Comparison of ENCODE assay signal across 23 cellular contexts in genomic region chr3:97778152-97778551, GRCh38.
"Had no signal": no experiment of that assay in that cellular context is flagged by ENCODE, and none has a peak within 500 bp of the region (broad histone marks: within the 10 kb centered on the region; RNA-seq: fewer than 3 reads in every experiment).

No MANE protein-coding gene starts in this region.

- H3K9me3 Mint-ChIP-seq: effector memory CD8-positive, alpha-beta T cell; natural killer cell treated with Interleukin-12 subunit alpha and Interleukin-12 subunit beta and Interleukin-15 and Interleukin-18, amount 100 ng/mL, for 72 hours; neural progenitor cell; stimulated activated memory B cell treated with anti-CD40 and anti-IgM and Interleukin-4, amounts not matched to agents 10 μg/mL and 1 μg/mL and 100 μg/mL, for 72 hours; stimulated activated naive CD8-positive, alpha-beta T cell treated with anti-CD3 and anti-CD28 coated beads, Interleukin-15, Interleukin-2, amounts not matched to agents 100 ng/mL and 50 ng/mL, for 24 hours had no signal

- H3K4me1 Mint-ChIP-seq: neural progenitor cell; stimulated activated memory B cell treated with anti-CD40 and anti-IgM and Interleukin-4, amounts not matched to agents 10 μg/mL and 1 μg/mL and 100 μg/mL, for 72 hours had no signal

- H3K27me3 ChIP-seq: hepatocyte, neural progenitor cell, spleen, tibial nerve, upper lobe of right lung, vagina had no signal

- H3K9me3 ChIP-seq: spleen, tibial nerve, upper lobe of right lung, vagina had no signal

- H3K36me3 Mint-ChIP-seq: natural killer cell treated with Interleukin-12 subunit alpha and Interleukin-12 subunit beta and Interleukin-15 and Interleukin-18, amount 100 ng/mL, for 72 hours had no signal

- ATAC-seq: effector memory CD8-positive, alpha-beta T cell; left colon; left ventricle myocardium superior; natural killer cell treated with Interleukin-12 subunit alpha and Interleukin-12 subunit beta and Interleukin-15 and Interleukin-18, amount 100 ng/mL, for 72 hours; sciatic nerve; stimulated activated memory B cell treated with anti-CD40 and anti-IgM and Interleukin-4, amounts not matched to agents 10 μg/mL and 1 μg/mL and 100 μg/mL, for 72 hours; upper lobe of right lung had no signal

- H3K4me3 Mint-ChIP-seq: effector memory CD8-positive, alpha-beta T cell; natural killer cell treated with Interleukin-12 subunit alpha and Interleukin-12 subunit beta and Interleukin-15 and Interleukin-18, amount 100 ng/mL, for 72 hours; neural progenitor cell; stimulated activated memory B cell treated with anti-CD40 and anti-IgM and Interleukin-4, amounts not matched to agents 10 μg/mL and 1 μg/mL and 100 μg/mL, for 72 hours; stimulated activated naive CD8-positive, alpha-beta T cell treated with anti-CD3 and anti-CD28 coated beads, Interleukin-15, Interleukin-2, amounts not matched to agents 100 ng/mL and 50 ng/mL, for 24 hours had no signal

- H3K27ac Mint-ChIP-seq: effector memory CD8-positive, alpha-beta T cell; natural killer cell treated with Interleukin-12 subunit alpha and Interleukin-12 subunit beta and Interleukin-15 and Interleukin-18, amount 100 ng/mL, for 72 hours; neural progenitor cell; stimulated activated memory B cell treated with anti-CD40 and anti-IgM and Interleukin-4, amounts not matched to agents 10 μg/mL and 1 μg/mL and 100 μg/mL, for 72 hours; stimulated activated naive CD8-positive, alpha-beta T cell treated with anti-CD3 and anti-CD28 coated beads, Interleukin-15, Interleukin-2, amounts not matched to agents 100 ng/mL and 50 ng/mL, for 24 hours had no signal

- H3K36me3 ChIP-seq: neural progenitor cell, upper lobe of right lung, vagina had no signal

- H3K4me1 ChIP-seq: upper lobe of right lung, vagina had no signal

- H3K27me3 Mint-ChIP-seq: effector memory CD8-positive, alpha-beta T cell; natural killer cell treated with Interleukin-12 subunit alpha and Interleukin-12 subunit beta and Interleukin-15 and Interleukin-18, amount 100 ng/mL, for 72 hours; stimulated activated memory B cell treated with anti-CD40 and anti-IgM and Interleukin-4, amounts not matched to agents 10 μg/mL and 1 μg/mL and 100 μg/mL, for 72 hours; stimulated activated naive CD8-positive, alpha-beta T cell treated with anti-CD3 and anti-CD28 coated beads, Interleukin-15, Interleukin-2, amounts not matched to agents 100 ng/mL and 50 ng/mL, for 24 hours had no signal

- DNase-seq: cortex of kidney; effector memory CD8-positive, alpha-beta T cell; erythroblast; foreskin melanocyte; head of caudate nucleus; left colon; left ventricle myocardium superior; mammary epithelial cell; midbrain; posterior cingulate gyrus; spleen; stimulated activated CD4-positive, alpha-beta T cell treated with anti-CD3 and anti-CD28 coated beads, Interleukin-15, amount 100 ng/mL, for 24 hours; stimulated activated CD4-positive, alpha-beta T cell treated with anti-CD3 and anti-CD28 coated beads, Interleukin-1b, Interleukin-23, amount 100 ng/mL, for 48 hours; stimulated activated CD4-positive, alpha-beta T cell treated with anti-CD3 and anti-CD28 coated beads, Interleukin-4, amount 100 ng/mL, for 24 hours; upper lobe of right lung had no signal

- H3K27ac ChIP-seq: hepatocyte, neural progenitor cell, spleen, tibial nerve, upper lobe of right lung, vagina had no signal

- H3K4me3 ChIP-seq: hepatocyte, neural progenitor cell, spleen, tibial nerve, upper lobe of right lung, vagina had no signal
